8 cellular contexts compared by ENCODE assay signal in genomic region chr3:17841190-17841828, GRCh38.
A peak's percentile ranks its signal among the peaks of the same experiment; 100 is the strongest.
DNase-seq lines count a peak whose midpoint lies in the region; ATAC-seq, FAIRE-seq and TF ChIP-seq lines count a peak whose summit lies in the region.

No MANE protein-coding gene starts in this region.

- H3K27ac ChIP-seq in A549 (0 out of 6 replicates have a peak overlapping the region, but pooled peaks of 1 of the 2 experiments have one; percentile 20), right lobe of liver (no peak overlapping the region)

- ATAC-seq in A549 (peak; percentile 96 to 99), GM18502 (IDR thresholded peaks at IDR 0.05; ENCODE audit: poor library complexity, unreplicated experiment) (peak; percentile 89), HG02981 (IDR thresholded peaks at IDR 0.05; ENCODE audit: unreplicated experiment) (peak; percentile 89), right lobe of liver (peak; percentile 97 to 99 (median 98))

- H3K36me3 Mint-ChIP-seq in chondrocyte (ENCODE audit: low read depth) = no peaks in the 10 kb centered on the region

- H3K27me3 ChIP-seq in right lobe of liver = no peaks in the 10 kb centered on the region

- TF ChIP-seq CTCF in A549 (IDR thresholded peaks at IDR 0.05) (peak; percentile 89), chondrocyte (IDR thresholded peaks at IDR 0.05) (peak; percentile 98), right lobe of liver (IDR thresholded peaks at IDR 0.05) (peak; percentile 82 to 95 (median 94))

- WGBS in A549 (ENCODE audit: missing lambda C conversion rate) = 20% methylated on average over 9 of the region's 9 CpGs
- WGBS in right lobe of liver (ENCODE audit: insufficient coverage, low coverage, low lambda C conversion rate, missing lambda C conversion rate) = 20% methylated on average over 5 of the region's 9 CpGs

- no peaks in the 10 kb centered on the region for H3K9me3 Mint-ChIP-seq in chondrocyte (ENCODE audit: low read depth)

- CTCF ChIA-PET in A549 (lab: Yijun Ruan, JAX) = interaction anchor here (0.6 to 4.7 kb wide), 76 partner anchors 8 to 1240 kb away, joined by 3 to 32 read pairs (median 4); partner anchors contain the start of gene TBC1D5

- peaks cover 2% of the 10 kb centered on the region for H3K4me1 Mint-ChIP-seq in chondrocyte (ENCODE audit: low read depth)

- intact Hi-C loops in right lobe of liver (cut with DNase I) = no loop called here

- H3K4me3 ChIP-seq in A549 = no peak overlapping the region
- H3K4me3 ChIP-seq in right lobe of liver = no peak overlapping the region

- no peak overlapping the region for H3K4me2 ChIP-seq in A549

- no peaks in the 10 kb centered on the region for H3K4me1 ChIP-seq in A549
- H3K4me1 ChIP-seq in right lobe of liver = no peaks in the 10 kb centered on the region

- no peaks in the 10 kb centered on the region for H3K36me3 ChIP-seq in right lobe of liver

- peaks cover 6% of the 10 kb centered on the region for H3K27me3 Mint-ChIP-seq in chondrocyte (ENCODE audit: low read depth)

- TF ChIP-seq POLR2A in A549 (IDR thresholded peaks at IDR 0.05; ENCODE audit: low read length) = no peak
- no peak for TF ChIP-seq POLR2A in right lobe of liver (IDR thresholded peaks at IDR 0.05)

- H3K9me3 ChIP-seq in A549 (no peaks in the 10 kb centered on the region; the same call in 2 of the 3 replicates), right lobe of liver (no peaks in the 10 kb centered on the region)

- POLR2A ChIA-PET in A549 (lab: Yijun Ruan, JAX) = interaction anchor here (0.5 to 1.5 kb wide), 3 partner anchors 99 to 1144 kb away, joined by 4 to 10 read pairs (median 5); partner anchors contain the start of gene TBC1D5

- TF ChIP-seq EP300 in A549 (IDR thresholded peaks at IDR 0.05) = no peak

- H3K27ac Mint-ChIP-seq in chondrocyte (ENCODE audit: unreplicated experiment) = no peak overlapping the region

- no peak overlapping the region for H3K4me3 Mint-ChIP-seq in chondrocyte (ENCODE audit: unreplicated experiment)

- peak; percentile 84 for FAIRE-seq in A549 (lab: Jason Lieb, UNC)

- peak; percentile 96 for TF ChIP-seq RAD21 in A549 (conservative IDR thresholded peaks at IDR 0.05 in 1 of 2, IDR thresholded peaks at IDR 0.05 in 1 of 2)

- DNase-seq in A549 (ENCODE audit: low read depth in 1 of 2, low spot score in 1 of 2) = peak; percentile 49 to 66
- DNase-seq in NCI-H226 = peak; percentile 26
- DNase-seq in activated CD4-positive, alpha-beta T cell treated with anti-CD3 and anti-CD28 coated beads for 4 hours = peak; percentile 59 to 78
- no peak for DNase-seq in chondrocyte (ENCODE audit: low spot score)
- peak; percentile 73 to 80 (median 75) for DNase-seq in right lobe of liver
- DNase-seq in stimulated activated CD8-positive, alpha-beta memory T cell treated with anti-CD3 and anti-CD28 coated beads, Interleukin-12 subunit alpha, Interleukin-12 subunit beta, amount 100 ng/mL, for 1 hour (ENCODE audit: low read depth) = peak; percentile 59

TF ChIP-seq in A549, 52 proteins besides CTCF, POLR2A, EP300 and RAD21:
- TF ChIP-seq HOXA7 (CRISPR knock-in tag; IDR thresholded peaks at IDR 0.05) (no peak), HOXB13 (CRISPR knock-in tag; IDR thresholded peaks at IDR 0.05; ENCODE audit: low read depth) (no peak), POLR2AphosphoS2 (conservative IDR thresholded peaks at IDR 0.05; ENCODE audit: low read length) (no peak), MAFK (IDR thresholded peaks at IDR 0.05; ENCODE audit: partially characterized antibody) (peak; percentile 60), SMC3 (IDR thresholded peaks at IDR 0.05) (peak; percentile 94), KDM5A (IDR thresholded peaks at IDR 0.05) (no peak)
